ENCODE assay signal across 17 cellular contexts in the genomic region with DNA sequence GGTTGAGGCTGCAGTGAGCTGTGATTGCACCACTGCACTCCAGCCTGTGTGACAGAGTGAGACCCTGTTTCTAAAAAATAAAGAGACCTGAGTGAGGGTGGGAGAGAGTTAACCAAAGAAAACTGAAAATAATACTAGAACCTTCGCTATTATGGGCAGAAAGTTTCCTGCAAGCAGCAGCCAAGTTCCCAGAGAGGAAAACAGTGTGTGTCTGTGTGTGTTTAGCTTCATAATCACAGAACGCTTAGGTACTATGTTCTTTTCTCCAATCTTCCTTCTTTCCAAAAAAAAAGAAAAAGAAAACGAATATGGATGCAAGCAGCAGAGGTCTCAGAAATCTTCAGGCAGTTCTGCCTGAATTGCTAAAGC.
A peak's percentile ranks its signal among the peaks of the same experiment; 100 is the strongest.
DNase-seq lines count a peak whose midpoint lies in the region; ATAC-seq, FAIRE-seq and TF ChIP-seq lines count a peak whose summit lies in the region.
"Had no signal": no experiment of that assay in that cellular context is flagged by ENCODE, and none has a peak within 500 bp of the region (broad histone marks: within the 10 kb centered on the region; RNA-seq: fewer than 3 reads in every experiment).

No MANE protein-coding gene starts in this region.

- H3K4me3 Mint-ChIP-seq in mesothelial cell of epicardium (no peak overlapping the region), glutamatergic neuron (ENCODE audit: unreplicated experiment) (no peak overlapping the region)
- H3K4me3 Mint-ChIP-seq: activated CD8-positive, alpha-beta T cell treated with anti-CD3 and anti-CD28 coated beads for 36 hours; CD4-positive, alpha-beta memory T cell; stimulated activated memory B cell treated with anti-CD40 and anti-IgM and Interleukin-4, amounts not matched to agents 10 μg/mL and 1 μg/mL and 100 μg/mL, for 72 hours had no signal

- no peak overlapping the region for H2BK15ac ChIP-seq in H1 (ENCODE audit: low read length)

- H3K4me1 ChIP-seq in H1 (replicated peaks in 1 of 4; ENCODE audit: control insufficient read depth in 3 of 4, insufficient read depth in 4 of 4, low read length in 3 of 4) (peaks cover 0 to 9% (median 6%) of the 10 kb centered on the region in 4 experiments; a peak in 6 of 7 replicates), skeletal muscle tissue (ENCODE audit: control insufficient read depth in 3 of 3, insufficient read depth in 3 of 3, low read length in 3 of 3) (peaks cover 9 to 11% (median 11%) of the 10 kb centered on the region in 3 donors)
- H3K4me1 ChIP-seq: adrenal gland, breast epithelium had no signal

- H4K8ac ChIP-seq in H1 (ENCODE audit: extremely low read depth, insufficient read depth, low read length) = peak overlapping the region; percentile 95; the same call in 1 of the 2 replicates

- H3K9ac ChIP-seq in H1 (replicated peaks in 1 of 4; ENCODE audit: extremely low read depth in 1 of 4, low read depth in 3 of 4, low read length in 3 of 4) (peak overlapping the region in 2 of 4 experiments; percentile 25 to 42; a peak in 3 of 7 replicates), skeletal muscle tissue (ENCODE audit: low read depth in 1 of 3, low read length in 3 of 3) (peak overlapping the region in 2 of 3 donors; percentile 61 to 68)

- 69% methylated on average over 3 of the region's 3 CpGs; no CpG with 5 or more reads in 1 of the 2 experiments for WGBS in H1 (ENCODE audit: extremely low coverage in 1 of 2, insufficient coverage in 1 of 2, insufficient read length in 1 of 2, insufficient replicate concordance in 2 of 2, low coverage in 1 of 2, low lambda C conversion rate in 2 of 2, missing lambda C conversion rate in 1 of 2), 2 experiments

- no peak overlapping the region; the same call in 1 of the 2 replicates for H2BK5ac ChIP-seq in H1 (ENCODE audit: low read depth, low read length)

- H2BK12ac ChIP-seq in H1 (ENCODE audit: low read depth, low read length) = peak overlapping the region; percentile 62; the same call in 1 of the 2 replicates

- H3K56ac ChIP-seq in H1 (replicated peaks; ENCODE audit: insufficient read length, low read depth, low read length) = no peak overlapping the region

- H3K4ac ChIP-seq in H1 (replicated peaks; ENCODE audit: insufficient read length, low read depth, low read length) = no peak overlapping the region

- H3K4me3 ChIP-seq in HL-60 (replicated peaks; ENCODE audit: insufficient read depth, low read length) (no peak overlapping the region), H1 (ENCODE audit: extremely low read depth in 1 of 4, insufficient read depth in 2 of 4, low read depth in 3 of 4, low read length in 4 of 4) (peak overlapping the region in 1 of 4 experiments; percentile 46; a peak in 2 of 8 replicates), skeletal muscle tissue (ENCODE audit: low read length in 3 of 3) (peak overlapping the region in 1 of 3 donors; percentile 17)
- H3K4me3 ChIP-seq: adrenal gland had no signal

- ATAC-seq in HG03354 (IDR thresholded peaks at IDR 0.05; ENCODE audit: poor library complexity, severe bottlenecking, unreplicated experiment) = no peak

- H3K27ac Mint-ChIP-seq in mesothelial cell of epicardium (peak overlapping the region; percentile 55), glutamatergic neuron (ENCODE audit: unreplicated experiment) (no peak overlapping the region)
- H3K27ac Mint-ChIP-seq: activated CD8-positive, alpha-beta T cell treated with anti-CD3 and anti-CD28 coated beads for 36 hours; stimulated activated memory B cell treated with anti-CD40 and anti-IgM and Interleukin-4, amounts not matched to agents 10 μg/mL and 1 μg/mL and 100 μg/mL, for 72 hours had no signal

- CTCF ChIA-PET in H1 (lab: Charles Lee; ENCODE audit: partially characterized antibody) = interaction anchor here (0.8 to 3.9 kb wide), 26 partner anchors 8 to 485 kb away, joined by 3 to 13 read pairs (median 4); no protein-coding TSS in a partner anchor

- no peaks in the 10 kb centered on the region for H3K9me3 ChIP-seq in H1 (ENCODE audit: insufficient read depth in 2 of 2, low read depth in 1 of 2, low read length in 1 of 2)
- no peaks in the 10 kb centered on the region for H3K9me3 ChIP-seq in skeletal muscle tissue (ENCODE audit: control insufficient read depth in 3 of 3, low read length in 3 of 3)
- H3K9me3 ChIP-seq: adrenal gland, breast epithelium, thoracic aorta had no signal

- TF ChIP-seq POLR2A in H1 (IDR thresholded peaks at IDR 0.05; ENCODE audit: control extremely low read depth in 1 of 2, low read depth in 2 of 2, low read length in 2 of 2) = no peak

- no peaks in the 10 kb centered on the region; the same call in 1 of the 2 replicates for H3K23me2 ChIP-seq in H1 (ENCODE audit: low read depth, low read length)

- no peak for TF ChIP-seq RAD21 in H1 (IDR thresholded peaks at IDR 0.05 in 1 of 2, conservative IDR thresholded peaks at IDR 0.05 in 1 of 2; ENCODE audit: low read depth in 2 of 2, low read length in 2 of 2)

- no peak overlapping the region for H2BK120ac ChIP-seq in H1 (replicated peaks; ENCODE audit: low read depth, low read length)

- H2BK20ac ChIP-seq in H1 (ENCODE audit: low read length) = no peak overlapping the region

- no peaks in the 10 kb centered on the region for H3K36me3 ChIP-seq in H1 (ENCODE audit: control insufficient read depth in 2 of 4, insufficient read depth in 4 of 4, low read length in 3 of 4)
- no peaks in the 10 kb centered on the region for H3K36me3 ChIP-seq in skeletal muscle tissue (ENCODE audit: control insufficient read depth in 3 of 3, insufficient read depth in 3 of 3, low read length in 3 of 3)
- H3K36me3 ChIP-seq: adrenal gland, breast epithelium, thoracic aorta had no signal

- H3K4me1 Mint-ChIP-seq in mesothelial cell of epicardium (peaks cover 13% of the 10 kb centered on the region), glutamatergic neuron (ENCODE audit: low read depth, unreplicated experiment) (peaks cover 8% of the 10 kb centered on the region)
- H3K4me1 Mint-ChIP-seq: CD4-positive, alpha-beta memory T cell had no signal

- no peak for TF ChIP-seq CTCF in HL-60 (IDR thresholded peaks at IDR 0.05; ENCODE audit: insufficient read depth, low read length)
- TF ChIP-seq CTCF in H1 (IDR thresholded peaks at IDR 0.05; ENCODE audit: control extremely low read depth in 1 of 3, insufficient read depth in 1 of 3, low read depth in 1 of 3, low read length in 3 of 3) = no peak
- TF ChIP-seq CTCF in mesothelial cell of epicardium (IDR thresholded peaks at IDR 0.05; ENCODE audit: unreplicated experiment) = no peak
- no peak for TF ChIP-seq CTCF in glutamatergic neuron (IDR thresholded peaks at IDR 0.05; ENCODE audit: partially characterized antibody, unreplicated experiment)

- no peak overlapping the region for H4K5ac ChIP-seq in H1 (ENCODE audit: insufficient read length, low read depth, low read length)

- H2AK5ac ChIP-seq in H1 (ENCODE audit: low read depth, low read length) = no peak overlapping the region

- H3K27me3 ChIP-seq in HL-60 (ENCODE audit: insufficient read depth, poor library complexity, severe bottlenecking) = no peaks in the 10 kb centered on the region
- H3K27me3 ChIP-seq in H1 (replicated peaks in 1 of 4; ENCODE audit: control insufficient read depth in 3 of 4, extremely low read depth in 1 of 4, insufficient read depth in 3 of 4, low read length in 3 of 4) = no peaks in the 10 kb centered on the region
- no peaks in the 10 kb centered on the region for H3K27me3 ChIP-seq in skeletal muscle tissue (ENCODE audit: control insufficient read depth in 3 of 3, insufficient read depth in 3 of 3, low read length in 3 of 3)
- H3K27me3 ChIP-seq: adrenal gland, breast epithelium had no signal

- FAIRE-seq in H1 (lab: Jason Lieb, UNC) = no peak
- FAIRE-seq: colon had no signal

- POLR2A ChIA-PET in H1 (lab: Charles Lee; ENCODE audit: partially characterized antibody) = interaction anchor here (0.7 to 1.4 kb wide), 5 partner anchors 9 to 402 kb away, joined by 3 to 5 read pairs (median 4); no protein-coding TSS in a partner anchor

- peak overlapping the region; percentile 57 for H3K27ac ChIP-seq in HL-60 (replicated peaks)
- H3K27ac ChIP-seq in H1 (ENCODE audit: low read depth, low read length) = peak overlapping the region; percentile 65; the same call in 1 of the 2 replicates
- H3K27ac ChIP-seq in skeletal muscle tissue (ENCODE audit: low read depth, low read length) = peak overlapping the region; percentile 25
- H3K27ac ChIP-seq: adrenal gland, thoracic aorta had no signal

- H2AFZ ChIP-seq in H1 (ENCODE audit: low read length) = 0 out of 2 replicates have a peak overlapping the region, but pooled peaks have one; percentile 47

- peak overlapping the region; percentile 59 to 65 for H3K4me2 ChIP-seq in H1 (ENCODE audit: insufficient read depth in 1 of 2, low read depth in 2 of 2, low read length in 2 of 2)

- H3K9me3 Mint-ChIP-seq in mesothelial cell of epicardium (no peaks in the 10 kb centered on the region), glutamatergic neuron (ENCODE audit: unreplicated experiment) (no peaks in the 10 kb centered on the region)
- H3K9me3 Mint-ChIP-seq: activated CD8-positive, alpha-beta T cell treated with anti-CD3 and anti-CD28 coated beads for 36 hours; stimulated activated memory B cell treated with anti-CD40 and anti-IgM and Interleukin-4, amounts not matched to agents 10 μg/mL and 1 μg/mL and 100 μg/mL, for 72 hours had no signal

- H3K18ac ChIP-seq in H1 (ENCODE audit: extremely low read depth, low read length) = no peak overlapping the region

- H3K79me1 ChIP-seq in H1 (ENCODE audit: low read depth, low read length) = no peaks in the 10 kb centered on the region

- TF ChIP-seq EP300 in H1 (IDR thresholded peaks at IDR 0.05; ENCODE audit: borderline replicate concordance in 1 of 2, low read depth in 2 of 2, low read length in 2 of 2) = no peak

- H3K79me2 ChIP-seq in H1 (ENCODE audit: control insufficient read depth in 1 of 2, insufficient read depth in 2 of 2, low read length in 2 of 2) = no peaks in the 10 kb centered on the region

- no peak overlapping the region for H3K14ac ChIP-seq in H1 (ENCODE audit: insufficient read length)

- H3K23ac ChIP-seq in H1 (ENCODE audit: insufficient read length) = no peak overlapping the region

- H4K91ac ChIP-seq in H1 (replicated peaks; ENCODE audit: insufficient read length, low read length) = no peak overlapping the region

- H3K36me3 Mint-ChIP-seq in mesothelial cell of epicardium (no peaks in the 10 kb centered on the region), glutamatergic neuron (ENCODE audit: unreplicated experiment) (no peaks in the 10 kb centered on the region)
- H3K36me3 Mint-ChIP-seq: CD4-positive, alpha-beta memory T cell; stimulated activated memory B cell treated with anti-CD40 and anti-IgM and Interleukin-4, amounts not matched to agents 10 μg/mL and 1 μg/mL and 100 μg/mL, for 72 hours had no signal

- DNase-seq in HL-60 (ENCODE audit: low read depth in 1 of 2, low spot score in 1 of 2) (no peak), H1 (ENCODE audit: low read depth in 1 of 2, low spot score in 2 of 2) (no peak), mesothelial cell of epicardium (ENCODE audit: low spot score in 2 of 2, unreplicated experiment in 2 of 2) (no peak), glutamatergic neuron (no peak), DMS 273 (lab: John Stamatoyannopoulos, UW; ENCODE audit: unreplicated experiment) (no peak), iPS-NIHi11 (ENCODE audit: low spot score) (no peak)
- DNase-seq: CD4-positive, alpha-beta memory T cell; NCI-H1930; stimulated activated CD4-positive, alpha-beta T cell treated with anti-CD3 and anti-CD28 coated beads, Interleukin-2, amount 100 ng/mL, for 24 hours had no signal

- no peaks in the 10 kb centered on the region for H4K20me1 ChIP-seq in H1 (replicated peaks in 1 of 2; ENCODE audit: control insufficient read depth in 1 of 2, insufficient read depth in 2 of 2, low read length in 2 of 2)

- H3K27me3 Mint-ChIP-seq in mesothelial cell of epicardium (ENCODE audit: low read depth) = no peaks in the 10 kb centered on the region
- peaks cover 4% of the 10 kb centered on the region for H3K27me3 Mint-ChIP-seq in glutamatergic neuron (ENCODE audit: unreplicated experiment)
- H3K27me3 Mint-ChIP-seq: stimulated activated memory B cell treated with anti-CD40 and anti-IgM and Interleukin-4, amounts not matched to agents 10 μg/mL and 1 μg/mL and 100 μg/mL, for 72 hours had no signal
